In genomic region chr20:48761914-48762313, GRCh38 we compare ENCODE assay signal across 1 cellular context.
TF ChIP-seq lines count a peak whose summit lies in the region.

No MANE protein-coding gene starts in this region.

TF ChIP-seq in GM23338, 12 proteins besides CTCF, POLR2A, EP300 and RAD21 (continued from another document):
- TF ChIP-seq ZNF462 (CRISPR knock-in tag; IDR thresholded peaks at IDR 0.05) (no peak), REST (IDR thresholded peaks at IDR 0.05; ENCODE audit: unreplicated experiment) (no peak), EZH2 (IDR thresholded peaks at IDR 0.05; ENCODE audit: low read depth, unreplicated experiment) (no peak), EZH2phosphoT487 (IDR thresholded peaks at IDR 0.05; ENCODE audit: unreplicated experiment) (no peak), POLR2AphosphoS5 (IDR thresholded peaks at IDR 0.05; ENCODE audit: low read depth) (no peak), ETS1 (IDR thresholded peaks at IDR 0.05) (no peak), NANOG (IDR thresholded peaks at IDR 0.05; ENCODE audit: borderline replicate concordance) (no peak), STAT1 (IDR thresholded peaks at IDR 0.05; ENCODE audit: unreplicated experiment) (no peak), CREB1 (CRISPR knock-in tag; IDR thresholded peaks at IDR 0.05; ENCODE audit: low read depth) (no peak), ZNF331 (CRISPR knock-in tag; IDR thresholded peaks at IDR 0.05; ENCODE audit: low read depth) (no peak)
